18 cellular contexts compared by ENCODE assay signal in genomic region chr15:64344651-64345262, GRCh38. TPM values are rescaled to one million over a fixed set of nuclear protein-coding genes. Genes with fewer than 3 reads are reported as not detected.
A peak's percentile ranks its signal among the peaks of the same experiment; 100 is the strongest.
DNase-seq lines count a peak whose midpoint lies in the region; ATAC-seq and TF ChIP-seq lines count a peak whose summit lies in the region.
"Had no signal": no experiment of that assay in that cellular context is flagged by ENCODE, and none has a peak within 500 bp of the region (broad histone marks: within the 10 kb centered on the region; RNA-seq: fewer than 3 reads in every experiment).

No MANE protein-coding gene starts in this region.

- no peak overlapping the region for H3K4me3 ChIP-seq in fibroblast of mammary gland (ENCODE audit: control insufficient read depth, low read depth, low read length)
- no peak overlapping the region for H3K4me3 ChIP-seq in skeletal muscle satellite cell (ENCODE audit: low read length)
- no peak overlapping the region for H3K4me3 ChIP-seq in upper lobe of right lung
- H3K4me3 ChIP-seq: heart right ventricle, transverse colon had no signal

- H3K27me3 ChIP-seq in skeletal muscle satellite cell (ENCODE audit: control insufficient read depth, insufficient read depth, low read length) (no peaks in the 10 kb centered on the region), upper lobe of right lung (no peaks in the 10 kb centered on the region)
- H3K27me3 ChIP-seq: heart right ventricle, transverse colon had no signal

- H3K4me1 ChIP-seq in skeletal muscle satellite cell (ENCODE audit: control insufficient read depth, insufficient read depth, low read length) (peaks cover 24% of the 10 kb centered on the region), upper lobe of right lung (peaks cover 17% of the 10 kb centered on the region)

- H3K4me2 ChIP-seq in skeletal muscle satellite cell (ENCODE audit: low read length), result peak overlapping the region; percentile 28

- H3K36me3 ChIP-seq in skeletal muscle satellite cell (ENCODE audit: insufficient read depth, low read length) (peaks cover 16% of the 10 kb centered on the region), upper lobe of right lung (peaks cover 10% of the 10 kb centered on the region)
- H3K36me3 ChIP-seq: transverse colon had no signal

- H3K9ac ChIP-seq in skeletal muscle satellite cell (ENCODE audit: low read depth, low read length), result no peak overlapping the region

- H3K9me3 ChIP-seq in skeletal muscle satellite cell (replicated peaks; ENCODE audit: low read length), result no peaks in the 10 kb centered on the region
- no peaks in the 10 kb centered on the region for H3K9me3 ChIP-seq in upper lobe of right lung
- H3K9me3 ChIP-seq: heart right ventricle, transverse colon had no signal

- DNase-seq in NCI-H146 (lab: John Stamatoyannopoulos, UW) (peak; percentile 11), NCI-H146 treated with DMSO at 0.1 percent for 48 hours (lab: John Stamatoyannopoulos, UW; ENCODE audit: unreplicated experiment) (no peak), fibroblast of mammary gland (ENCODE audit: low read depth) (peak; percentile 56), natural killer cell (no peak), upper lobe of right lung (no peak)
- DNase-seq: 8988T, cerebellar nuclear complex, H7, heart right ventricle, kidney glomerular epithelial cell, NCI-H1092 treated with DMSO at 0.1 percent for 48 hours, nucleus accumbens, small intestine, transverse colon had no signal

- H3K9me3 Mint-ChIP-seq in natural killer cell, result no peaks in the 10 kb centered on the region
- H3K9me3 Mint-ChIP-seq: stimulated activated effector memory CD8-positive, alpha-beta T cell treated with anti-CD3 and anti-CD28 coated beads, Interleukin-12 subunit alpha, Interleukin-12 subunit beta, amount 100 ng/mL, for 72 hours had no signal

- ATAC-seq in SK-N-SH treated with all-trans-retinoic acid at 6 μM for 48 hours (peak; percentile 56), GM19455 (IDR thresholded peaks at IDR 0.05; ENCODE audit: unreplicated experiment) (no peak), natural killer cell (no peak), upper lobe of right lung (no peak)
- ATAC-seq: heart right ventricle; stimulated activated effector memory CD8-positive, alpha-beta T cell treated with anti-CD3 and anti-CD28 coated beads, Interleukin-12 subunit alpha, Interleukin-12 subunit beta, amount 100 ng/mL, for 72 hours had no signal

- TF ChIP-seq CTCF in fibroblast of mammary gland (conservative IDR thresholded peaks at IDR 0.05; ENCODE audit: control insufficient read depth, insufficient read depth, low read depth, low read length) (no peak), natural killer cell (IDR thresholded peaks at IDR 0.05) (no peak), upper lobe of right lung (IDR thresholded peaks at IDR 0.05) (no peak)

- peaks cover 9 to 33% of the 10 kb centered on the region in 2 donors for H3K4me1 Mint-ChIP-seq in natural killer cell

- no peaks in the 10 kb centered on the region for H3K36me3 Mint-ChIP-seq in natural killer cell

- H3K4me3 Mint-ChIP-seq in natural killer cell, result no peak overlapping the region
- H3K4me3 Mint-ChIP-seq: stimulated activated effector memory CD8-positive, alpha-beta T cell treated with anti-CD3 and anti-CD28 coated beads, Interleukin-12 subunit alpha, Interleukin-12 subunit beta, amount 100 ng/mL, for 72 hours had no signal

- H3K27ac Mint-ChIP-seq in natural killer cell, result no peak overlapping the region
- H3K27ac Mint-ChIP-seq: stimulated activated effector memory CD8-positive, alpha-beta T cell treated with anti-CD3 and anti-CD28 coated beads, Interleukin-12 subunit alpha, Interleukin-12 subunit beta, amount 100 ng/mL, for 72 hours had no signal

- intact Hi-C loops in natural killer cell (cut with micrococcal nuclease), result no loop called here
- intact Hi-C loops in upper lobe of right lung (cut with DNase I), result no loop called here

- no peaks in the 10 kb centered on the region for H3K27me3 Mint-ChIP-seq in natural killer cell (ENCODE audit: low read depth in 2 of 2)

- H3K27ac ChIP-seq in upper lobe of right lung, result no peak overlapping the region
- H3K27ac ChIP-seq: heart right ventricle, transverse colon had no signal

TF ChIP-seq in SK-N-SH treated with all-trans-retinoic acid at 6 μM for 48 hours, 23 proteins besides CTCF, POLR2A, EP300 and RAD21:
- TF ChIP-seq RARB (CRISPR knock-in tag; IDR thresholded peaks at IDR 0.05) (no peak), ISL1 (CRISPR knock-in tag; IDR thresholded peaks at IDR 0.05) (peak; percentile 90)
TF ChIP-seq in SK-N-SH treated with all-trans-retinoic acid at 6 μM for 48 hours: peak in this region for 1.

RNA-seq across cellular contexts. Expression of gene CSNK1G1, which starts 11.2 kb away (rescaled TPM):
- 17.7 and 18.8 TPM in 2 replicates for total RNA-seq in skeletal muscle satellite cell (2012; rRNA removed)
- total RNA-seq in natural killer cell (10 to 100 TPM; 26.2 to 36.8 (median 34.0) TPM), upper lobe of right lung (19.8 TPM)

RNA-seq across cellular contexts. Expression of gene PCLAF, which starts 36.5 kb away (rescaled TPM):
- 19.2 and 40.1 TPM in 2 replicates for total RNA-seq in skeletal muscle satellite cell (2012; rRNA removed)
- total RNA-seq in natural killer cell (1 to 10 TPM; 1.4 to 2.2 (median 1.9) TPM), upper lobe of right lung (2.8 TPM)

RNA-seq across cellular contexts. Expression of gene TRIP4, which starts 42.9 kb away (rescaled TPM):
- 8.1 and 8.9 TPM in 2 replicates for total RNA-seq in skeletal muscle satellite cell (2012; rRNA removed)
- total RNA-seq in natural killer cell, result 10 to 100 TPM; 32.9 to 37.1 (median 33.7) TPM
- total RNA-seq in upper lobe of right lung, result 27.5 TPM

Comparison
In these comparisons a context has a peak if more than half of its experiments do, and no peak if none do; other contexts are left out.
1. DNase-seq: peak in NCI-H146 (single experiment) and fibroblast of mammary gland (single experiment); none in NCI-H146 treated with DMSO at 0.1 percent for 48 hours (single experiment), natural killer cell (single experiment) and upper lobe of right lung (single experiment).